ENCODE assay signal across 8 cellular contexts in genomic region chr5:136132557-136133415, GRCh38. TPM values are rescaled to one million over a fixed set of nuclear protein-coding genes. Genes with fewer than 3 reads are reported as not detected.
A peak's percentile ranks its signal among the peaks of the same experiment; 100 is the strongest.
DNase-seq lines count a peak whose midpoint lies in the region; ATAC-seq and FAIRE-seq lines count a peak whose summit lies in the region.

SMAD5 (plus strand) TSS chr5:136132845; CDS start chr5:136153761, 20,916 bp downstream.

- peak within 1 kb of the TSS; percentile 85 for H3K4me3 ChIP-seq in Jurkat, Clone E6-1 (ENCODE audit: low read length)

- peaks cover 49% of the 10 kb centered on the region for H3K27me3 Mint-ChIP-seq in activated T-helper 1 cell treated with anti-CD3 and anti-CD28 coated beads, Interleukin-12 subunit alpha, Interleukin-12 subunit beta, Interleukin-2, Interleukin-4 antibody, amounts not matched to agents 30 ng/mL and 10 ng/mL and 1 ng/mL, durations not matched to agents 14 hours and 24 hours and 36 hours (ENCODE audit: insufficient read depth)
- peaks cover 11 to 16% (median 11%) of the 10 kb centered on the region in 3 donors for H3K27me3 Mint-ChIP-seq in naive B cell

- peak within 1 kb of the TSS; percentile 89 for H3K4me3 Mint-ChIP-seq in activated T-helper 1 cell treated with anti-CD3 and anti-CD28 coated beads, Interleukin-12 subunit alpha, Interleukin-12 subunit beta, Interleukin-2, Interleukin-4 antibody, amounts not matched to agents 30 ng/mL and 10 ng/mL and 1 ng/mL, durations not matched to agents 14 hours and 24 hours and 36 hours
- peak within 1 kb of the TSS; percentile 94 to 98 (median 96) for H3K4me3 Mint-ChIP-seq in naive B cell
- peak within 1 kb of the TSS; percentile 86 for H3K4me3 Mint-ChIP-seq in stimulated activated effector memory CD8-positive, alpha-beta T cell treated with anti-CD3 and anti-CD28 coated beads, Interleukin-12 subunit alpha, Interleukin-12 subunit beta, amount 100 ng/mL, for 72 hours

- intact Hi-C loops in activated T-helper 1 cell treated with anti-CD3 and anti-CD28 coated beads, Interleukin-12 subunit alpha, Interleukin-12 subunit beta, Interleukin-2, Interleukin-4 antibody, amounts not matched to agents 30 ng/mL and 10 ng/mL and 1 ng/mL, durations not matched to agents 14 hours and 24 hours and 36 hours (cut with micrococcal nuclease), result loop anchor here (1.0 to 2.0 kb wide), 3 partner anchors 9 to 50 kb away; no protein-coding TSS in a partner anchor

- ATAC-seq in GM21619 (IDR thresholded peaks at IDR 0.05; ENCODE audit: unreplicated experiment), result peak; percentile 91
- peak; percentile 76 to 80 for ATAC-seq in naive B cell (ENCODE audit: low read depth in 2 of 2)
- peak; percentile 96 for ATAC-seq in stimulated activated effector memory CD8-positive, alpha-beta T cell treated with anti-CD3 and anti-CD28 coated beads, Interleukin-12 subunit alpha, Interleukin-12 subunit beta, amount 100 ng/mL, for 72 hours

- peaks cover 21% of the 10 kb centered on the region for H3K4me1 Mint-ChIP-seq in activated T-helper 1 cell treated with anti-CD3 and anti-CD28 coated beads, Interleukin-12 subunit alpha, Interleukin-12 subunit beta, Interleukin-2, Interleukin-4 antibody, amounts not matched to agents 30 ng/mL and 10 ng/mL and 1 ng/mL, durations not matched to agents 14 hours and 24 hours and 36 hours (ENCODE audit: low read depth)
- H3K4me1 Mint-ChIP-seq in naive B cell, result peaks cover 24 to 43% (median 35%) of the 10 kb centered on the region in 3 donors
- H3K4me1 Mint-ChIP-seq in stimulated activated effector memory CD8-positive, alpha-beta T cell treated with anti-CD3 and anti-CD28 coated beads, Interleukin-12 subunit alpha, Interleukin-12 subunit beta, amount 100 ng/mL, for 72 hours, result peaks cover 28% of the 10 kb centered on the region

- no peak for FAIRE-seq in RCC 7860 (lab: Jason Lieb, UNC)

- DNase-seq in DMS53 treated with DMSO at 0.1 percent for 48 hours (lab: John Stamatoyannopoulos, UW; ENCODE audit: unreplicated experiment), result peak; percentile 88
- DNase-seq in Jurkat, Clone E6-1 (ENCODE audit: low read depth, low spot score), result peak; percentile 76
- peak; percentile 83 for DNase-seq in RCC 7860 (ENCODE audit: low spot score)
- DNase-seq in activated T-helper 1 cell treated with anti-CD3 and anti-CD28 coated beads, Interleukin-12 subunit alpha, Interleukin-12 subunit beta, Interleukin-2, Interleukin-4 antibody, amounts not matched to agents 30 ng/mL and 10 ng/mL and 1 ng/mL, durations not matched to agents 14 hours and 24 hours and 36 hours (ENCODE audit: low spot score), result peak; percentile 78
- DNase-seq in fibroblast of gingiva (ENCODE audit: low read depth), result peak; percentile 97
- peak; percentile 78 for DNase-seq in naive B cell
- DNase-seq in stimulated activated effector memory CD8-positive, alpha-beta T cell treated with anti-CD3 and anti-CD28 coated beads, Interleukin-12 subunit alpha, Interleukin-12 subunit beta, amount 100 ng/mL, for 72 hours (ENCODE audit: low spot score in 2 of 2), result peak; percentile 83 to 93

- no peaks in the 10 kb centered on the region for H3K36me3 Mint-ChIP-seq in activated T-helper 1 cell treated with anti-CD3 and anti-CD28 coated beads, Interleukin-12 subunit alpha, Interleukin-12 subunit beta, Interleukin-2, Interleukin-4 antibody, amounts not matched to agents 30 ng/mL and 10 ng/mL and 1 ng/mL, durations not matched to agents 14 hours and 24 hours and 36 hours (ENCODE audit: low read depth)
- no peaks in the 10 kb centered on the region for H3K36me3 Mint-ChIP-seq in naive B cell
- H3K36me3 Mint-ChIP-seq in stimulated activated effector memory CD8-positive, alpha-beta T cell treated with anti-CD3 and anti-CD28 coated beads, Interleukin-12 subunit alpha, Interleukin-12 subunit beta, amount 100 ng/mL, for 72 hours, result peaks cover 12% of the 10 kb centered on the region

- H3K9me3 Mint-ChIP-seq in activated T-helper 1 cell treated with anti-CD3 and anti-CD28 coated beads, Interleukin-12 subunit alpha, Interleukin-12 subunit beta, Interleukin-2, Interleukin-4 antibody, amounts not matched to agents 30 ng/mL and 10 ng/mL and 1 ng/mL, durations not matched to agents 14 hours and 24 hours and 36 hours, result no peaks in the 10 kb centered on the region
- H3K9me3 Mint-ChIP-seq in naive B cell, result no peaks in the 10 kb centered on the region
- no peaks in the 10 kb centered on the region for H3K9me3 Mint-ChIP-seq in stimulated activated effector memory CD8-positive, alpha-beta T cell treated with anti-CD3 and anti-CD28 coated beads, Interleukin-12 subunit alpha, Interleukin-12 subunit beta, amount 100 ng/mL, for 72 hours

- peak within 1 kb of the TSS; percentile 68 for H3K27ac Mint-ChIP-seq in activated T-helper 1 cell treated with anti-CD3 and anti-CD28 coated beads, Interleukin-12 subunit alpha, Interleukin-12 subunit beta, Interleukin-2, Interleukin-4 antibody, amounts not matched to agents 30 ng/mL and 10 ng/mL and 1 ng/mL, durations not matched to agents 14 hours and 24 hours and 36 hours
- H3K27ac Mint-ChIP-seq in naive B cell, result peak within 1 kb of the TSS; percentile 90 to 98 (median 96)
- peak within 1 kb of the TSS; percentile 98 for H3K27ac Mint-ChIP-seq in stimulated activated effector memory CD8-positive, alpha-beta T cell treated with anti-CD3 and anti-CD28 coated beads, Interleukin-12 subunit alpha, Interleukin-12 subunit beta, amount 100 ng/mL, for 72 hours

RNA-seq across cellular contexts. Expression of gene SMAD5, which starts in this region (rescaled TPM):
- polyA plus RNA-seq in Jurkat, Clone E6-1 (2012; ENCODE audit: insufficient read depth, insufficient read length), result 27.6 TPM
- 17.9 TPM in 2 replicates for total RNA-seq in activated T-helper 1 cell treated with anti-CD3 and anti-CD28 coated beads, Interleukin-12 subunit alpha, Interleukin-12 subunit beta, Interleukin-2, Interleukin-4 antibody, amounts not matched to agents 30 ng/mL and 10 ng/mL and 1 ng/mL, durations not matched to agents 14 hours and 24 hours and 36 hours
- 10 to 100 TPM; 18.8 to 29.3 (median 23.9) TPM for polyA plus RNA-seq in naive B cell (ENCODE audit: low read depth in 6 of 6)

Comparison
In these comparisons a context has a peak if more than half of its experiments do, and no peak if none do; other contexts are left out.
1. Peak in every context shown above with its lines: DNase-seq, ATAC-seq and H3K4me3 ChIP-seq.